ENCODE assay signal across 1 cellular context in the genomic region with DNA sequence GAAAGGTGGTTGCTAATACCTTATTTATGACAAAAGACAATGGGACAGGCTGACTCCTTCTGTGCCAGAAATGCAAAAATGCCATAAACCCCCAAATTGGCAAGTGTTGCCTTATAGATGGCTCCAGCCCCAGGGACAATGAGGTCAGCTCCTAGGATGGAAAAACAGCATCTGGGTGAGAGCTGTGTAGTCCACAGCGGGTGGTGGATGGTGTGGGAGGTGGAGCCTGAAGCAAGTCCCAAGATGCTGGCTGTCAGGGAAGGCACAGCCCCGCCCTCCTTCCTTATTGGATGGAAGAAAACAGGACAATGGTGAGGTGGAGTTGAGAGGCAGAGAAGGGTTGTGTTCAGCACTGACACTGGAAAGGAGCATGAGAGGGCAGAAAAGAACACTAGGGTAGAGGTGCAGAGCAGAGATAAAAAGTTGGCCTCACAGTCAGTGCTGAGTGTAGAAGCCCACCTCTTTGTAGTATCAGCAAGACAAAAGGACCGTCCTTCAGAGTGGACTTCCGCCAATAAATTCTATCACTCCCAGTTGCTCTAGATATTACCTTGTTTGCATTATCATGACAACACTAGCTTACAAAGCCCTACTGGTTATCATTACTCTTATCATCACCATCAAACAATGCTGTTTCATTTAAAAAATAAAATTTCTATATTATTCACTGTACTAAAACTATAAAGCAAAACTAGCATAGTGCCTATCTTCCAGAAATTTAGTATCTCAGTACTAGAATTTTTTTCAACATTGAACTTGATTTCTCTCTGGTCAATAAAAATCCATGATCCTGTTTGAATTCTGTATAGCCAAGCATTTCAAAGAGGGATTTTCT.
A peak's percentile ranks its signal among the peaks of the same experiment; 100 is the strongest.
TF ChIP-seq lines count a peak whose summit lies in the region.

No MANE protein-coding gene starts in this region.

TF ChIP-seq in K562, 482 proteins besides CTCF, POLR2A, EP300 and RAD21 (continued from another document and continues in another):
- TF ChIP-seq, protein P1, sequence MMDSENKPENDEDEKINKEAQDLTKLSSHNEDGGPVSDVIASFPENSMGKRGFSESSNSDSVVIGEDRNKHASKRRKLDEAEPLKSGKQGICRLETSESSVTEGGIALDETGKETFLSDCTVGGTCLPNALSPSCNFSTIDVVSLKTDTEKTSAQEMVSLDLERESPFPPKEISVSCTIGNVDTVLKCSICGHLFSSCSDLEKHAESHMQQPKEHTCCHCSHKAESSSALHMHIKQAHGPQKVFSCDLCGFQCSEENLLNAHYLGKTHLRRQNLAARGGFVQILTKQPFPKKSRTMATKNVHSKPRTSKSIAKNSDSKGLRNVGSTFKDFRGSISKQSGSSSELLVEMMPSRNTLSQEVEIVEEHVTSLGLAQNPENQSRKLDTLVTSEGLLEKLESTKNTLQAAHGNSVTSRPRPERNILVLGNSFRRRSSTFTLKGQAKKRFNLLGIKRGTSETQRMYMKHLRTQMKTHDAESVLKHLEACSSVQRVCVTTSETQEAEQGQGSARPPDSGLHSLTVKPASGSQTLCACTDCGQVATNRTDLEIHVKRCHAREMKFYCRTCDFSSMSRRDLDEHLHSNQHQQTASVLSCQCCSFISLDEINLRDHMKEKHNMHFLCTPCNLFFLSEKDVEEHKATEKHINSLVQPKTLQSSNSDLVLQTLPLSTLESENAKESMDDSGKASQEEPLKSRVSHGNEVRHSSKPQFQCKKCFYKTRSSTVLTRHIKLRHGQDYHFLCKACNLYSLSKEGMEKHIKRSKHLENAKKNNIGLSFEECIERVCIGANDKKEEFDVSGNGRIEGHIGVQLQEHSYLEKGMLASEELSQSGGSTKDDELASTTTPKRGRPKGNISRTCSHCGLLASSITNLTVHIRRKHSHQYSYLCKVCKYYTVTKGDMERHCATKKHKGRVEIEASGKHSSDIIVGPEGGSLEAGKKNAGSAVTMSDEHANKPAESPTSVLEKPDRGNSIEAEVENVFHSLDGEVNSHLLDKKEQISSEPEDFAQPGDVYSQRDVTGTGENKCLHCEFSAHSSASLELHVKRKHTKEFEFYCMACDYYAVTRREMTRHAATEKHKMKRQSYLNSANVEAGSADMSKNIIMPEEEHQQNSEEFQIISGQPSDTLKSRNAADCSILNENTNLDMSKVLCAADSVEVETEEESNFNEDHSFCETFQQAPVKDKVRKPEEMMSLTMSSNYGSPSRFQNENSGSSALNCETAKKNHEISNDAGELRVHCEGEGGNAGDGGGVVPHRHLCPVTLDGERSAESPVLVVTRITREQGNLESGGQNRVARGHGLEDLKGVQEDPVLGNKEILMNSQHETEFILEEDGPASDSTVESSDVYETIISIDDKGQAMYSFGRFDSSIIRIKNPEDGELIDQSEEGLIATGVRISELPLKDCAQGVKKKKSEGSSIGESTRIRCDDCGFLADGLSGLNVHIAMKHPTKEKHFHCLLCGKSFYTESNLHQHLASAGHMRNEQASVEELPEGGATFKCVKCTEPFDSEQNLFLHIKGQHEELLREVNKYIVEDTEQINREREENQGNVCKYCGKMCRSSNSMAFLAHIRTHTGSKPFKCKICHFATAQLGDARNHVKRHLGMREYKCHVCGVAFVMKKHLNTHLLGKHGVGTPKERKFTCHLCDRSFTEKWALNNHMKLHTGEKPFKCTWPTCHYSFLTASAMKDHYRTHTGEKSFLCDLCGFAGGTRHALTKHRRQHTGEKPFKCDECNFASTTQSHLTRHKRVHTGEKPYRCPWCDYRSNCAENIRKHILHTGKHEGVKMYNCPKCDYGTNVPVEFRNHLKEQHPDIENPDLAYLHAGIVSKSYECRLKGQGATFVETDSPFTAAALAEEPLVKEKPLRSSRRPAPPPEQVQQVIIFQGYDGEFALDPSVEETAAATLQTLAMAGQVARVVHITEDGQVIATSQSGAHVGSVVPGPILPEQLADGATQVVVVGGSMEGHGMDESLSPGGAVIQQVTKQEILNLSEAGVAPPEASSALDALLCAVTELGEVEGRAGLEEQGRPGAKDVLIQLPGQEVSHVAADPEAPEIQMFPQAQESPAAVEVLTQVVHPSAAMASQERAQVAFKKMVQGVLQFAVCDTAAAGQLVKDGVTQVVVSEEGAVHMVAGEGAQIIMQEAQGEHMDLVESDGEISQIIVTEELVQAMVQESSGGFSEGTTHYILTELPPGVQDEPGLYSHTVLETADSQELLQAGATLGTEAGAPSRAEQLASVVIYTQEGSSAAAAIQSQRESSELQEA (IDR thresholded peaks at IDR 0.05; ENCODE audit: low read depth), result no peak
- TF ChIP-seq CCAR2 (IDR thresholded peaks at IDR 0.05; ENCODE audit: low read depth, low read length), result no peak
- TF ChIP-seq, protein P2, sequence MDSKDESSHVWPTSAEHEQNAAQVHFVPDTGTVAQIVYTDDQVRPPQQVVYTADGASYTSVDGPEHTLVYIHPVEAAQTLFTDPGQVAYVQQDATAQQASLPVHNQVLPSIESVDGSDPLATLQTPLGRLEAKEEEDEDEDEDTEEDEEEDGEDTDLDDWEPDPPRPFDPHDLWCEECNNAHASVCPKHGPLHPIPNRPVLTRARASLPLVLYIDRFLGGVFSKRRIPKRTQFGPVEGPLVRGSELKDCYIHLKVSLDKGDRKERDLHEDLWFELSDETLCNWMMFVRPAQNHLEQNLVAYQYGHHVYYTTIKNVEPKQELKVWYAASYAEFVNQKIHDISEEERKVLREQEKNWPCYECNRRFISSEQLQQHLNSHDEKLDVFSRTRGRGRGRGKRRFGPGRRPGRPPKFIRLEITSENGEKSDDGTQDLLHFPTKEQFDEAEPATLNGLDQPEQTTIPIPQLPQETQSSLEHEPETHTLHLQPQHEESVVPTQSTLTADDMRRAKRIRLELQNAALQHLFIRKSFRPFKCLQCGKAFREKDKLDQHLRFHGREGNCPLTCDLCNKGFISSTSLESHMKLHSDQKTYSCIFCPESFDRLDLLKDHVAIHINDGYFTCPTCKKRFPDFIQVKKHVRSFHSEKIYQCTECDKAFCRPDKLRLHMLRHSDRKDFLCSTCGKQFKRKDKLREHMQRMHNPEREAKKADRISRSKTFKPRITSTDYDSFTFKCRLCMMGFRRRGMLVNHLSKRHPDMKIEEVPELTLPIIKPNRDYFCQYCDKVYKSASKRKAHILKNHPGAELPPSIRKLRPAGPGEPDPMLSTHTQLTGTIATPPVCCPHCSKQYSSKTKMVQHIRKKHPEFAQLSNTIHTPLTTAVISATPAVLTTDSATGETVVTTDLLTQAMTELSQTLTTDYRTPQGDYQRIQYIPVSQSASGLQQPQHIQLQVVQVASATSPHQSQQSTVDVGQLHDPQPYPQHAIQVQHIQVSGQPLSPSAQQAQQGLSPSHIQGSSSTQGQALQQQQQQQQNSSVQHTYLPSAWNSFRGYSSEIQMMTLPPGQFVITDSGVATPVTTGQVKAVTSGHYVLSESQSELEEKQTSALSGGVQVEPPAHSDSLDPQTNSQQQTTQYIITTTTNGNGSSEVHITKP (IDR thresholded peaks at IDR 0.05; ENCODE audit: partially characterized antibody), result peak; percentile 44
- TF ChIP-seq, protein P3, sequence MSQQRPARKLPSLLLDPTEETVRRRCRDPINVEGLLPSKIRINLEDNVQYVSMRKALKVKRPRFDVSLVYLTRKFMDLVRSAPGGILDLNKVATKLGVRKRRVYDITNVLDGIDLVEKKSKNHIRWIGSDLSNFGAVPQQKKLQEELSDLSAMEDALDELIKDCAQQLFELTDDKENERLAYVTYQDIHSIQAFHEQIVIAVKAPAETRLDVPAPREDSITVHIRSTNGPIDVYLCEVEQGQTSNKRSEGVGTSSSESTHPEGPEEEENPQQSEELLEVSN (IDR thresholded peaks at IDR 0.05; ENCODE audit: borderline replicate concordance in 1 of 2, extremely low read depth in 1 of 2, insufficient read depth in 1 of 2, insufficient read length in 1 of 2, low read depth in 1 of 2, low read length in 1 of 2, poor library complexity in 1 of 2, severe bottlenecking in 1 of 2), result no peak
- TF ChIP-seq, protein P4, sequence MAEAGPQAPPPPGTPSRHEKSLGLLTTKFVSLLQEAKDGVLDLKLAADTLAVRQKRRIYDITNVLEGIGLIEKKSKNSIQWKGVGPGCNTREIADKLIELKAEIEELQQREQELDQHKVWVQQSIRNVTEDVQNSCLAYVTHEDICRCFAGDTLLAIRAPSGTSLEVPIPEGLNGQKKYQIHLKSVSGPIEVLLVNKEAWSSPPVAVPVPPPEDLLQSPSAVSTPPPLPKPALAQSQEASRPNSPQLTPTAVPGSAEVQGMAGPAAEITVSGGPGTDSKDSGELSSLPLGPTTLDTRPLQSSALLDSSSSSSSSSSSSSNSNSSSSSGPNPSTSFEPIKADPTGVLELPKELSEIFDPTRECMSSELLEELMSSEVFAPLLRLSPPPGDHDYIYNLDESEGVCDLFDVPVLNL (CRISPR knock-in tag; IDR thresholded peaks at IDR 0.05; ENCODE audit: low read depth), result no peak
- TF ChIP-seq TEAD1 (CRISPR knock-in tag; IDR thresholded peaks at IDR 0.05), result 0 out of 4 replicates have a peak, but pooled peaks have one; percentile 13 to 18
- TF ChIP-seq, protein P5, sequence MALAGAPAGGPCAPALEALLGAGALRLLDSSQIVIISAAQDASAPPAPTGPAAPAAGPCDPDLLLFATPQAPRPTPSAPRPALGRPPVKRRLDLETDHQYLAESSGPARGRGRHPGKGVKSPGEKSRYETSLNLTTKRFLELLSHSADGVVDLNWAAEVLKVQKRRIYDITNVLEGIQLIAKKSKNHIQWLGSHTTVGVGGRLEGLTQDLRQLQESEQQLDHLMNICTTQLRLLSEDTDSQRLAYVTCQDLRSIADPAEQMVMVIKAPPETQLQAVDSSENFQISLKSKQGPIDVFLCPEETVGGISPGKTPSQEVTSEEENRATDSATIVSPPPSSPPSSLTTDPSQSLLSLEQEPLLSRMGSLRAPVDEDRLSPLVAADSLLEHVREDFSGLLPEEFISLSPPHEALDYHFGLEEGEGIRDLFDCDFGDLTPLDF (CRISPR knock-in tag; IDR thresholded peaks at IDR 0.05), result 0 out of 2 replicates have a peak, but pooled peaks have one; percentile 66
- TF ChIP-seq, protein P6, sequence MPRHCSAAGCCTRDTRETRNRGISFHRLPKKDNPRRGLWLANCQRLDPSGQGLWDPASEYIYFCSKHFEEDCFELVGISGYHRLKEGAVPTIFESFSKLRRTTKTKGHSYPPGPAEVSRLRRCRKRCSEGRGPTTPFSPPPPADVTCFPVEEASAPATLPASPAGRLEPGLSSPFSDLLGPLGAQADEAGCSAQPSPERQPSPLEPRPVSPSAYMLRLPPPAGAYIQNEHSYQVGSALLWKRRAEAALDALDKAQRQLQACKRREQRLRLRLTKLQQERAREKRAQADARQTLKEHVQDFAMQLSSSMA (CRISPR knock-in tag; IDR thresholded peaks at IDR 0.05), result no peak
- no peak for TF ChIP-seq ZNF408 (CRISPR knock-in tag; IDR thresholded peaks at IDR 0.05; ENCODE audit: low read depth)
- no peak for TF ChIP-seq CHD2 (IDR thresholded peaks at IDR 0.05; ENCODE audit: low read depth, low read length)
- TF ChIP-seq SMAD4 (CRISPR knock-in tag; conservative IDR thresholded peaks at IDR 0.05), result 0 out of 2 replicates have a peak, but pooled peaks have one; percentile 28
- TF ChIP-seq, protein P7, sequence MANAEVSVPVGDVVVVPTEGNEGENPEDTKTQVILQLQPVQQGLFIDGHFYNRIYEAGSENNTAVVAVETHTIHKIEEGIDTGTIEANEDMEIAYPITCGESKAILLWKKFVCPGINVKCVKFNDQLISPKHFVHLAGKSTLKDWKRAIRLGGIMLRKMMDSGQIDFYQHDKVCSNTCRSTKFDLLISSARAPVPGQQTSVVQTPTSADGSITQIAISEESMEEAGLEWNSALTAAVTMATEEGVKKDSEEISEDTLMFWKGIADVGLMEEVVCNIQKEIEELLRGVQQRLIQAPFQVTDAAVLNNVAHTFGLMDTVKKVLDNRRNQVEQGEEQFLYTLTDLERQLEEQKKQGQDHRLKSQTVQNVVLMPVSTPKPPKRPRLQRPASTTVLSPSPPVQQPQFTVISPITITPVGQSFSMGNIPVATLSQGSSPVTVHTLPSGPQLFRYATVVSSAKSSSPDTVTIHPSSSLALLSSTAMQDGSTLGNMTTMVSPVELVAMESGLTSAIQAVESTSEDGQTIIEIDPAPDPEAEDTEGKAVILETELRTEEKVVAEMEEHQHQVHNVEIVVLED (CRISPR knock-in tag; IDR thresholded peaks at IDR 0.05), result no peak
- TF ChIP-seq, protein P8, sequence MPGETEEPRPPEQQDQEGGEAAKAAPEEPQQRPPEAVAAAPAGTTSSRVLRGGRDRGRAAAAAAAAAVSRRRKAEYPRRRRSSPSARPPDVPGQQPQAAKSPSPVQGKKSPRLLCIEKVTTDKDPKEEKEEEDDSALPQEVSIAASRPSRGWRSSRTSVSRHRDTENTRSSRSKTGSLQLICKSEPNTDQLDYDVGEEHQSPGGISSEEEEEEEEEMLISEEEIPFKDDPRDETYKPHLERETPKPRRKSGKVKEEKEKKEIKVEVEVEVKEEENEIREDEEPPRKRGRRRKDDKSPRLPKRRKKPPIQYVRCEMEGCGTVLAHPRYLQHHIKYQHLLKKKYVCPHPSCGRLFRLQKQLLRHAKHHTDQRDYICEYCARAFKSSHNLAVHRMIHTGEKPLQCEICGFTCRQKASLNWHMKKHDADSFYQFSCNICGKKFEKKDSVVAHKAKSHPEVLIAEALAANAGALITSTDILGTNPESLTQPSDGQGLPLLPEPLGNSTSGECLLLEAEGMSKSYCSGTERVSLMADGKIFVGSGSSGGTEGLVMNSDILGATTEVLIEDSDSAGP (CRISPR knock-in tag; IDR thresholded peaks at IDR 0.05), result no peak
- no peak for TF ChIP-seq PCBP1 (IDR thresholded peaks at IDR 0.05; ENCODE audit: low read depth, low read length, poor library complexity, severe bottlenecking)
- TF ChIP-seq, protein P9, sequence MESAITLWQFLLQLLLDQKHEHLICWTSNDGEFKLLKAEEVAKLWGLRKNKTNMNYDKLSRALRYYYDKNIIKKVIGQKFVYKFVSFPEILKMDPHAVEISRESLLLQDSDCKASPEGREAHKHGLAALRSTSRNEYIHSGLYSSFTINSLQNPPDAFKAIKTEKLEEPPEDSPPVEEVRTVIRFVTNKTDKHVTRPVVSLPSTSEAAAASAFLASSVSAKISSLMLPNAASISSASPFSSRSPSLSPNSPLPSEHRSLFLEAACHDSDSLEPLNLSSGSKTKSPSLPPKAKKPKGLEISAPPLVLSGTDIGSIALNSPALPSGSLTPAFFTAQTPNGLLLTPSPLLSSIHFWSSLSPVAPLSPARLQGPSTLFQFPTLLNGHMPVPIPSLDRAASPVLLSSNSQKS (CRISPR knock-in tag; IDR thresholded peaks at IDR 0.05), result no peak
- TF ChIP-seq, protein P10, sequence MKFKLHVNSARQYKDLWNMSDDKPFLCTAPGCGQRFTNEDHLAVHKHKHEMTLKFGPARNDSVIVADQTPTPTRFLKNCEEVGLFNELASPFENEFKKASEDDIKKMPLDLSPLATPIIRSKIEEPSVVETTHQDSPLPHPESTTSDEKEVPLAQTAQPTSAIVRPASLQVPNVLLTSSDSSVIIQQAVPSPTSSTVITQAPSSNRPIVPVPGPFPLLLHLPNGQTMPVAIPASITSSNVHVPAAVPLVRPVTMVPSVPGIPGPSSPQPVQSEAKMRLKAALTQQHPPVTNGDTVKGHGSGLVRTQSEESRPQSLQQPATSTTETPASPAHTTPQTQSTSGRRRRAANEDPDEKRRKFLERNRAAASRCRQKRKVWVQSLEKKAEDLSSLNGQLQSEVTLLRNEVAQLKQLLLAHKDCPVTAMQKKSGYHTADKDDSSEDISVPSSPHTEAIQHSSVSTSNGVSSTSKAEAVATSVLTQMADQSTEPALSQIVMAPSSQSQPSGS (CRISPR knock-in tag; IDR thresholded peaks at IDR 0.05), result no peak
- TF ChIP-seq JUND (IDR thresholded peaks at IDR 0.05; ENCODE audit: borderline replicate concordance, low read depth, low read length), result peak; percentile 73
- peak; percentile 58; the same call in 1 of the 3 replicates for TF ChIP-seq JUND (tag; IDR thresholded peaks at IDR 0.05; ENCODE audit: borderline replicate concordance, low read depth, low read length)
- no peak for TF ChIP-seq RBM25 (IDR thresholded peaks at IDR 0.05; ENCODE audit: low read depth, low read length, severe bottlenecking)
- TF ChIP-seq, protein P11, sequence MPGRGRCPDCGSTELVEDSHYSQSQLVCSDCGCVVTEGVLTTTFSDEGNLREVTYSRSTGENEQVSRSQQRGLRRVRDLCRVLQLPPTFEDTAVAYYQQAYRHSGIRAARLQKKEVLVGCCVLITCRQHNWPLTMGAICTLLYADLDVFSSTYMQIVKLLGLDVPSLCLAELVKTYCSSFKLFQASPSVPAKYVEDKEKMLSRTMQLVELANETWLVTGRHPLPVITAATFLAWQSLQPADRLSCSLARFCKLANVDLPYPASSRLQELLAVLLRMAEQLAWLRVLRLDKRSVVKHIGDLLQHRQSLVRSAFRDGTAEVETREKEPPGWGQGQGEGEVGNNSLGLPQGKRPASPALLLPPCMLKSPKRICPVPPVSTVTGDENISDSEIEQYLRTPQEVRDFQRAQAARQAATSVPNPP (IDR thresholded peaks at IDR 0.05; ENCODE audit: borderline replicate concordance, insufficient read depth, insufficient read length), result no peak
